ENCODE assay signal across 25 cellular contexts in genomic region chr10:92523639-92524038, GRCh38.
"Had no signal": no experiment of that assay in that cellular context is flagged by ENCODE, and none has a peak within 500 bp of the region (broad histone marks: within the 10 kb centered on the region; RNA-seq: fewer than 3 reads in every experiment).

No MANE protein-coding gene starts in this region.

- H3K4me3 ChIP-seq: hepatocyte, left ventricle myocardium inferior, lung, right atrium auricular region, right lobe of liver, smooth muscle cell, tibial nerve, uterus had no signal

- H3K9me3 Mint-ChIP-seq: mesothelial cell of epicardium; naive B cell; natural killer cell treated with Interleukin-12 subunit alpha and Interleukin-12 subunit beta and Interleukin-15 and Interleukin-18, amount 100 ng/mL, for 72 hours; neural crest cell; stimulated activated memory B cell treated with anti-CD40 and anti-IgM and Interleukin-4, amounts not matched to agents 10 μg/mL and 1 μg/mL and 100 μg/mL, for 72 hours; stimulated activated naive CD8-positive, alpha-beta T cell treated with anti-CD3 and anti-CD28 coated beads, Interleukin-15, amount 100 ng/mL, for 72 hours; type B pancreatic cell had no signal

- DNase-seq: islet precursor cell; left ventricle myocardium inferior; mesendoderm; naive B cell; nucleus accumbens; right lobe of liver; stimulated activated CD4-positive, alpha-beta T cell treated with anti-CD3 and anti-CD28 coated beads, Interleukin-1b, Interleukin-23, amount 100 ng/mL, for 48 hours; stimulated activated CD4-positive, alpha-beta T cell treated with anti-CD3 and anti-CD28 coated beads, Interleukin-2, amount 100 ng/mL, for 48 hours; stimulated activated CD4-positive, alpha-beta T cell treated with anti-CD3 and anti-CD28 coated beads, Interleukin-4, amount 100 ng/mL, for 4 hours; stimulated activated CD8-positive, alpha-beta memory T cell treated with anti-CD3 and anti-CD28 coated beads, Interleukin-4, amount 100 ng/mL, for 48 hours; stimulated activated naive CD4-positive, alpha-beta T cell treated with Interleukin-2 at 50 U/mL for 16 hours; stimulated activated naive CD8-positive, alpha-beta T cell treated with anti-CD3 and anti-CD28 coated beads, Interleukin-15, amount 100 ng/mL, for 72 hours; substantia nigra; uterus had no signal

- H3K27me3 ChIP-seq: hepatocyte, right atrium auricular region, right lobe of liver, tibial nerve, uterus had no signal

- H3K4me1 Mint-ChIP-seq: mesothelial cell of epicardium; naive B cell; stimulated activated memory B cell treated with anti-CD40 and anti-IgM and Interleukin-4, amounts not matched to agents 10 μg/mL and 1 μg/mL and 100 μg/mL, for 72 hours; stimulated activated naive CD8-positive, alpha-beta T cell treated with anti-CD3 and anti-CD28 coated beads, Interleukin-15, amount 100 ng/mL, for 72 hours had no signal

- H3K36me3 Mint-ChIP-seq: natural killer cell treated with Interleukin-12 subunit alpha and Interleukin-12 subunit beta and Interleukin-15 and Interleukin-18, amount 100 ng/mL, for 72 hours had no signal

- H3K36me3 ChIP-seq: right lobe of liver, uterus had no signal

- H3K4me3 Mint-ChIP-seq: mesothelial cell of epicardium; natural killer cell treated with Interleukin-12 subunit alpha and Interleukin-12 subunit beta and Interleukin-15 and Interleukin-18, amount 100 ng/mL, for 72 hours; neural crest cell; stimulated activated memory B cell treated with anti-CD40 and anti-IgM and Interleukin-4, amounts not matched to agents 10 μg/mL and 1 μg/mL and 100 μg/mL, for 72 hours; stimulated activated naive CD8-positive, alpha-beta T cell treated with anti-CD3 and anti-CD28 coated beads, Interleukin-15, amount 100 ng/mL, for 72 hours; type B pancreatic cell had no signal

- ATAC-seq: natural killer cell treated with Interleukin-12 subunit alpha and Interleukin-12 subunit beta and Interleukin-15 and Interleukin-18, amount 100 ng/mL, for 72 hours; right lobe of liver; stimulated activated memory B cell treated with anti-CD40 and anti-IgM and Interleukin-4, amounts not matched to agents 10 μg/mL and 1 μg/mL and 100 μg/mL, for 72 hours; stimulated activated naive CD8-positive, alpha-beta T cell treated with anti-CD3 and anti-CD28 coated beads, Interleukin-15, amount 100 ng/mL, for 72 hours had no signal

- H3K27me3 Mint-ChIP-seq: naive B cell; natural killer cell treated with Interleukin-12 subunit alpha and Interleukin-12 subunit beta and Interleukin-15 and Interleukin-18, amount 100 ng/mL, for 72 hours; stimulated activated memory B cell treated with anti-CD40 and anti-IgM and Interleukin-4, amounts not matched to agents 10 μg/mL and 1 μg/mL and 100 μg/mL, for 72 hours; stimulated activated naive CD8-positive, alpha-beta T cell treated with anti-CD3 and anti-CD28 coated beads, Interleukin-15, amount 100 ng/mL, for 72 hours; type B pancreatic cell had no signal

- H3K4me1 ChIP-seq: left ventricle myocardium inferior, parathyroid adenoma, right atrium auricular region, right lobe of liver, tibial nerve, uterus had no signal

- H3K27ac Mint-ChIP-seq: mesothelial cell of epicardium; natural killer cell treated with Interleukin-12 subunit alpha and Interleukin-12 subunit beta and Interleukin-15 and Interleukin-18, amount 100 ng/mL, for 72 hours; stimulated activated memory B cell treated with anti-CD40 and anti-IgM and Interleukin-4, amounts not matched to agents 10 μg/mL and 1 μg/mL and 100 μg/mL, for 72 hours; stimulated activated naive CD8-positive, alpha-beta T cell treated with anti-CD3 and anti-CD28 coated beads, Interleukin-15, amount 100 ng/mL, for 72 hours; type B pancreatic cell had no signal

- H3K27ac ChIP-seq: hepatocyte, left ventricle myocardium inferior, parathyroid adenoma, right atrium auricular region, right lobe of liver, tibial nerve, uterus had no signal

- H3K9me3 ChIP-seq: left ventricle myocardium inferior, right atrium auricular region, right lobe of liver, tibial nerve, uterus had no signal
